In the genomic region with DNA sequence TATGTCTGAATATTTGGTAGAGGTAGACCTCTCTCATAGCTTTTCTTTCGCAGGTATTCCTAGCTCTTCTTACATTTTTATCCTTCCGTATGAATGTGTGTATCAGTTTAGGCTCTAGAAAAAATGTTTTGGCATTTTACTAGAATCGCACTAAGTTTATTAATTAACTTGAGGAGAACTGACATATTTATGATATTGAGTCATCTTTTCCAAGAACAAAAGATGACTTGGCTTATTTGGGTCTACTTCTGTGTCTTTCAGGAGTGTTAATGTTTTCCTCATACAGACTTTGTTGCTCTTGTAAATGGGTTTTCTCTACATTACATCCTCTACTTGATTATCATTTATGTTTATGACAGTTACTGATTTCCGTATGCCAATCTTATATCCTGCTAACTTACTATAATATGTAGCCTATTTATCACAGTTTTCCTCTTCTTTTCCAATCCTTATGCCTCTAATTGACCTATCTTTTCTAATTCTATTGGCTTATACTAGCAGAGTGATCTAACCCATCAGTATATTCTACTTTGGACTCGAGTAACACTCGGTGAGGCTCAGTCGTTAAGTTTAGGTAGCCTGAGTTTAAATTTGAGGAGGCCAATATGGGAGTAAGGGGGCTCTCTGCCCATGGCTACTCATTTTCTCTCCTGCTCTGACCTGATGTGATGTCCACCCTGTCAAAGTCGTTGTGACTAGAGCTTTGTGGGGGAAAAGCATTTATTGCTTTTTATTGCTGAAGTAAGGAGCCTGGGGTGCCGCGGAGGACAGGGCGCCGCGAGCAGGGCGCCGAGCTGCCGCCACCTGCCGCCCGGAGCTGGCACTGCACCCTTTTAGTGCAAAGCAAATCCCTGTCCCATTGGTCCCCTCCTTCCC, we compare ENCODE assay signal across 8 cellular contexts. TPM values are rescaled to one million over a fixed set of nuclear protein-coding genes. Genes with fewer than 3 reads are reported as not detected.
DNase-seq lines count a peak whose midpoint lies in the region; ATAC-seq and TF ChIP-seq lines count a peak whose summit lies in the region.

No MANE protein-coding gene starts in this region.

- no peaks in the 10 kb centered on the region for H3K9me3 ChIP-seq in DND-41 (ENCODE audit: insufficient read depth, low read length, severe bottlenecking)
- H3K9me3 ChIP-seq in parathyroid adenoma (ENCODE audit: control insufficient read depth, low read length), result no peaks in the 10 kb centered on the region
- no peaks in the 10 kb centered on the region for H3K9me3 ChIP-seq in tibial nerve

- no peak for TF ChIP-seq POLR2A in tibial nerve (IDR thresholded peaks at IDR 0.05)

- no peak overlapping the region for H2AFZ ChIP-seq in DND-41 (ENCODE audit: low read depth, low read length)
- peak overlapping the region; percentile 71 for H2AFZ ChIP-seq in parathyroid adenoma

- H3K4me3 ChIP-seq in DND-41 (ENCODE audit: low read depth in 1 of 2, low read length in 2 of 2) (no peak overlapping the region), parathyroid adenoma (ENCODE audit: low read depth, low read length) (no peak overlapping the region), tibial nerve (no peak overlapping the region)

- DNase-seq in DND-41 (peak; percentile 74), M059J (ENCODE audit: low read depth) (peak; percentile 59), SKM-1 (lab: John Stamatoyannopoulos, UW; ENCODE audit: unreplicated experiment) (peak; percentile 70), globus pallidus (ENCODE audit: low spot score) (peak; percentile 52), tibial nerve (ENCODE audit: low spot score in 2 of 2) (peak; percentile 61 to 70)
- peak; percentile 82 for DNase-seq in activated naive CD4-positive, alpha-beta T cell treated with Interleukin-2 at 50 U/mL for 16 hours

- H4K20me1 ChIP-seq in DND-41 (ENCODE audit: insufficient read depth, low read length), result no peaks in the 10 kb centered on the region

- H3K27me3 ChIP-seq in DND-41 (ENCODE audit: insufficient read depth, low read length, poor library complexity) (no peaks in the 10 kb centered on the region), parathyroid adenoma (ENCODE audit: control insufficient read depth, insufficient read depth, low read length) (no peaks in the 10 kb centered on the region), tibial nerve (no peaks in the 10 kb centered on the region)

- TF ChIP-seq CTCF in DND-41 (IDR thresholded peaks at IDR 0.05; ENCODE audit: borderline replicate concordance, extremely low read depth, low read length, poor library complexity, severe bottlenecking) (peak; percentile 87), parathyroid adenoma (IDR thresholded peaks at IDR 0.05) (peak; percentile 94), tibial nerve (IDR thresholded peaks at IDR 0.05) (peak; percentile 90 to 98 (median 95))

- H3K79me2 ChIP-seq in DND-41 (ENCODE audit: insufficient read depth, low read length), result no peaks in the 10 kb centered on the region
- H3K79me2 ChIP-seq in parathyroid adenoma, result no peaks in the 10 kb centered on the region

- no peaks in the 10 kb centered on the region for H3K36me3 ChIP-seq in DND-41 (ENCODE audit: insufficient read depth, low read length)
- H3K36me3 ChIP-seq in parathyroid adenoma (ENCODE audit: control insufficient read depth, insufficient read depth, low read length), result no peaks in the 10 kb centered on the region
- no peaks in the 10 kb centered on the region for H3K36me3 ChIP-seq in tibial nerve

- H3K4me2 ChIP-seq in DND-41 (ENCODE audit: insufficient read depth, low read length) (no peak overlapping the region), parathyroid adenoma (ENCODE audit: low read length) (no peak overlapping the region)

- TF ChIP-seq EP300 in tibial nerve (IDR thresholded peaks at IDR 0.05), result peak in 1 of 2 donors; percentile 48

- H3K27ac ChIP-seq in DND-41 (ENCODE audit: low read length) (no peak overlapping the region), parathyroid adenoma (no peak overlapping the region), tibial nerve (peak overlapping the region in 1 of 4 donors; percentile 13)

- ATAC-seq in DND-41 (ENCODE audit: insufficient read depth, low read depth), result peak; percentile 99
- ATAC-seq in GM18519 (IDR thresholded peaks at IDR 0.05; ENCODE audit: low FRiP score, unreplicated experiment), result no peak

- H3K9ac ChIP-seq in DND-41 (ENCODE audit: low read depth, low read length) (no peak overlapping the region), parathyroid adenoma (no peak overlapping the region)

- WGBS in tibial nerve, 2 donors, result 19 to 25% methylated on average over 18 of the region's 18 CpGs

- H3K4me1 ChIP-seq in DND-41 (ENCODE audit: insufficient read depth, low read length), result no peaks in the 10 kb centered on the region
- peaks cover 4% of the 10 kb centered on the region for H3K4me1 ChIP-seq in parathyroid adenoma
- H3K4me1 ChIP-seq in tibial nerve, result peaks cover 0 to 9% (median 3%) of the 10 kb centered on the region in 4 donors

RNA-seq across cellular contexts. Expression of a gene that starts 20.0 kb away (rescaled TPM):
- not detected in 2 replicates for total RNA-seq in M059J (2014; rRNA removed; shearing (Covaris generic))
- 10 to 100 TPM in 2 of 4 donors, 1 to 10 TPM in 2; 2.4 to 13.8 (median 7.4) TPM for total RNA-seq in tibial nerve

RNA-seq across cellular contexts. Expression of a gene that starts 37.8 kb away (rescaled TPM):
- 2.1 and 5.9 TPM in 2 replicates for total RNA-seq in M059J (2014; rRNA removed; shearing (Covaris generic))
- 100 to 1,000 TPM in 1 of 4 donors, 10 to 100 TPM in 3; 58.5 to 128 (median 69.1) TPM for total RNA-seq in tibial nerve
